24 cellular contexts compared by ENCODE assay signal in genomic region chr2:102002229-102002628, GRCh38. TPM values are rescaled to one million over a fixed set of nuclear protein-coding genes. Genes with fewer than 3 reads are reported as not detected.
"Had no signal": no experiment of that assay in that cellular context is flagged by ENCODE, and none has a peak within 500 bp of the region (broad histone marks: within the 10 kb centered on the region; RNA-seq: fewer than 3 reads in every experiment).

No MANE protein-coding gene starts in this region.

- H3K27ac Mint-ChIP-seq: endodermal cell; natural killer cell; stimulated activated memory B cell treated with anti-CD40 and anti-IgM and Interleukin-4, amounts not matched to agents 10 μg/mL and 1 μg/mL and 100 μg/mL, for 72 hours; stimulated activated naive CD8-positive, alpha-beta T cell treated with anti-CD3 and anti-CD28 coated beads, Interleukin-15, Interleukin-2, amounts not matched to agents 100 ng/mL and 50 ng/mL, for 24 hours had no signal

- H3K9me3 ChIP-seq: heart left ventricle, mucosa of descending colon, tibial artery, upper lobe of left lung, uterus had no signal

- H3K27ac ChIP-seq: coronary artery, heart left ventricle, tibial artery, upper lobe of left lung, uterus had no signal

- H3K27me3 ChIP-seq: heart left ventricle, upper lobe of left lung, uterus had no signal

- H3K36me3 Mint-ChIP-seq: natural killer cell; stimulated activated memory B cell treated with anti-CD40 and anti-IgM and Interleukin-4, amounts not matched to agents 10 μg/mL and 1 μg/mL and 100 μg/mL, for 72 hours had no signal

- H3K9me3 Mint-ChIP-seq: endodermal cell; natural killer cell; neural crest cell; stimulated activated memory B cell treated with anti-CD40 and anti-IgM and Interleukin-4, amounts not matched to agents 10 μg/mL and 1 μg/mL and 100 μg/mL, for 72 hours; stimulated activated naive CD8-positive, alpha-beta T cell treated with anti-CD3 and anti-CD28 coated beads, Interleukin-15, Interleukin-2, amounts not matched to agents 100 ng/mL and 50 ng/mL, for 24 hours had no signal

- DNase-seq: effector CD4-positive, alpha-beta T cell; endodermal cell; heart left ventricle; hippocampal formation; kidney glomerular epithelial cell; mucosa of descending colon; natural killer cell; posterior cingulate gyrus; right cardiac atrium; stimulated activated CD4-positive, alpha-beta T cell treated with anti-CD3 and anti-CD28 coated beads, Interleukin-4, amount 100 ng/mL, for 1 hour; tibial artery; upper lobe of left lung; uterus had no signal

- ATAC-seq: heart left ventricle; natural killer cell; right cardiac atrium; stimulated activated memory B cell treated with anti-CD40 and anti-IgM and Interleukin-4, amounts not matched to agents 10 μg/mL and 1 μg/mL and 100 μg/mL, for 72 hours had no signal

- H3K36me3 ChIP-seq: heart left ventricle, tibial artery, upper lobe of left lung, uterus had no signal

- H3K4me1 Mint-ChIP-seq: stimulated activated memory B cell treated with anti-CD40 and anti-IgM and Interleukin-4, amounts not matched to agents 10 μg/mL and 1 μg/mL and 100 μg/mL, for 72 hours had no signal

- H3K4me3 ChIP-seq: coronary artery, heart left ventricle, mucosa of descending colon, smooth muscle cell, tibial artery, upper lobe of left lung, uterus had no signal

- H3K4me3 Mint-ChIP-seq: endodermal cell; natural killer cell; neural crest cell; stimulated activated memory B cell treated with anti-CD40 and anti-IgM and Interleukin-4, amounts not matched to agents 10 μg/mL and 1 μg/mL and 100 μg/mL, for 72 hours; stimulated activated naive CD8-positive, alpha-beta T cell treated with anti-CD3 and anti-CD28 coated beads, Interleukin-15, Interleukin-2, amounts not matched to agents 100 ng/mL and 50 ng/mL, for 24 hours had no signal

- H3K27me3 Mint-ChIP-seq: stimulated activated memory B cell treated with anti-CD40 and anti-IgM and Interleukin-4, amounts not matched to agents 10 μg/mL and 1 μg/mL and 100 μg/mL, for 72 hours had no signal

- H3K4me2 ChIP-seq: smooth muscle cell had no signal

- H3K4me1 ChIP-seq: tibial artery, uterus had no signal

RNA-seq across cellular contexts. Expression of gene IL1R2, which starts 10.5 kb away (rescaled TPM):
- total RNA-seq: dermis microvascular lymphatic vessel endothelial cell, endothelial cell of umbilical vein, frontal cortex, glomerular endothelial cell, neural crest cell, osteocyte, temporal lobe had no signal
- polyA plus RNA-seq: endothelial cell of umbilical vein had no signal
